In genomic region chr1:26695417-26696190, GRCh38 we compare ENCODE assay signal across 1 cellular context.
TF ChIP-seq lines count a peak whose summit lies in the region.

ARID1A (plus strand) TSS chr1:26696015; CDS start chr1:26696404, 389 bp downstream.

TF ChIP-seq in HEK293, 187 proteins besides CTCF, POLR2A, EP300 and RAD21 (continued from another document and continues in another):
- TF ChIP-seq ZBTB11 (tag by site-specific recombination; conservative IDR thresholded peaks at IDR 0.05; ENCODE audit: low read depth) (0 out of 2 replicates have a peak, but pooled peaks have one; percentile 48), ZNF645 (tag by site-specific recombination; IDR thresholded peaks at IDR 0.05) (no peak), ZBTB1 (tag by site-specific recombination; IDR thresholded peaks at IDR 0.05) (0 out of 2 replicates have a peak, but pooled peaks have one; percentile 43), SCRT1 (tag by site-specific recombination; IDR thresholded peaks at IDR 0.05; ENCODE audit: borderline replicate concordance) (0 out of 2 replicates have a peak, but pooled peaks have one; percentile 10), KLF10 (tag by site-specific recombination; IDR thresholded peaks at IDR 0.05) (peak; percentile 87), ZNF324 (tag by site-specific recombination; IDR thresholded peaks at IDR 0.05) (peak; percentile 96), ZNF2 (tag by site-specific recombination; IDR thresholded peaks at IDR 0.05) (peak; percentile 81), ZNF510 (tag by site-specific recombination; IDR thresholded peaks at IDR 0.05; ENCODE audit: insufficient replicate concordance) (peak; percentile 78), ZNF24 (tag by site-specific recombination; IDR thresholded peaks at IDR 0.05) (peak; percentile 93), ZFP69B (tag by site-specific recombination; IDR thresholded peaks at IDR 0.05) (peak; percentile 98), INSM2 (tag by site-specific recombination; IDR thresholded peaks at IDR 0.05) (peak; percentile 92), ZBTB7A (tag by site-specific recombination; IDR thresholded peaks at IDR 0.05; ENCODE audit: low read depth) (peak; percentile 95), ZNF473 (tag by site-specific recombination; IDR thresholded peaks at IDR 0.05) (no peak), ZNF501 (tag by site-specific recombination; IDR thresholded peaks at IDR 0.05) (peak; percentile 98), PATZ1 (tag by site-specific recombination; IDR thresholded peaks at IDR 0.05) (peak; percentile 88), ZNF623 (tag by site-specific recombination; IDR thresholded peaks at IDR 0.05) (peak; percentile 30; the same call in 1 of the 2 replicates), ZNF391 (tag by site-specific recombination; IDR thresholded peaks at IDR 0.05; ENCODE audit: borderline replicate concordance, low read depth) (peak; percentile 98), ZBTB8A (tag by site-specific recombination; IDR thresholded peaks at IDR 0.05) (peak; percentile 94), ZNF549 (tag by site-specific recombination; IDR thresholded peaks at IDR 0.05) (no peak), YY2 (tag by site-specific recombination; IDR thresholded peaks at IDR 0.05) (peak; percentile 95), ZNF677 (tag by site-specific recombination; IDR thresholded peaks at IDR 0.05) (peak; percentile 58), ZNF830 (tag by site-specific recombination; IDR thresholded peaks at IDR 0.05; ENCODE audit: low read depth) (no peak), ZNF488 (tag by site-specific recombination; IDR thresholded peaks at IDR 0.05) (0 out of 2 replicates have a peak, but pooled peaks have one; percentile 11), ZEB2 (tag by site-specific recombination; IDR thresholded peaks at IDR 0.05) (peak; percentile 98), RBAK (tag by site-specific recombination; IDR thresholded peaks at IDR 0.05) (no peak), ZBTB20 (tag by site-specific recombination; IDR thresholded peaks at IDR 0.05) (peak; percentile 72; the same call in 1 of the 2 replicates), MZF1 (tag by site-specific recombination; IDR thresholded peaks at IDR 0.05; ENCODE audit: borderline replicate concordance) (peak; percentile 65), TRIM28 (IDR thresholded peaks at IDR 0.05; ENCODE audit: borderline replicate concordance, low read length) (no peak), ZNF335 (tag by site-specific recombination; conservative IDR thresholded peaks at IDR 0.05) (peak; percentile 85), GLIS1 (tag by site-specific recombination; IDR thresholded peaks at IDR 0.05) (peak; percentile 60; the same call in 1 of the 2 replicates), SETDB1 (IDR thresholded peaks at IDR 0.05; ENCODE audit: insufficient read length, low read length) (peak; percentile 28), ZNF600 (tag by site-specific recombination; IDR thresholded peaks at IDR 0.05) (peak; percentile 89)
- TF ChIP-seq, protein P1, sequence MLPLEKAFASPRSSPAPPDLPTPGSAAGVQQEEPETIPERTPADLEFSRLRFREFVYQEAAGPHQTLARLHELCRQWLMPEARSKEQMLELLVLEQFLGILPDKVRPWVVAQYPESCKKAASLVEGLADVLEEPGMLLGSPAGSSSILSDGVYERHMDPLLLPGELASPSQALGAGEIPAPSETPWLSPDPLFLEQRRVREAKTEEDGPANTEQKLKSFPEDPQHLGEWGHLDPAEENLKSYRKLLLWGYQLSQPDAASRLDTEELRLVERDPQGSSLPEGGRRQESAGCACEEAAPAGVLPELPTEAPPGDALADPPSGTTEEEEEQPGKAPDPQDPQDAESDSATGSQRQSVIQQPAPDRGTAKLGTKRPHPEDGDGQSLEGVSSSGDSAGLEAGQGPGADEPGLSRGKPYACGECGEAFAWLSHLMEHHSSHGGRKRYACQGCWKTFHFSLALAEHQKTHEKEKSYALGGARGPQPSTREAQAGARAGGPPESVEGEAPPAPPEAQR (tag by site-specific recombination; IDR thresholded peaks at IDR 0.05): peak; percentile 72; the same call in 1 of the 2 replicates
- TF ChIP-seq, protein P2, sequence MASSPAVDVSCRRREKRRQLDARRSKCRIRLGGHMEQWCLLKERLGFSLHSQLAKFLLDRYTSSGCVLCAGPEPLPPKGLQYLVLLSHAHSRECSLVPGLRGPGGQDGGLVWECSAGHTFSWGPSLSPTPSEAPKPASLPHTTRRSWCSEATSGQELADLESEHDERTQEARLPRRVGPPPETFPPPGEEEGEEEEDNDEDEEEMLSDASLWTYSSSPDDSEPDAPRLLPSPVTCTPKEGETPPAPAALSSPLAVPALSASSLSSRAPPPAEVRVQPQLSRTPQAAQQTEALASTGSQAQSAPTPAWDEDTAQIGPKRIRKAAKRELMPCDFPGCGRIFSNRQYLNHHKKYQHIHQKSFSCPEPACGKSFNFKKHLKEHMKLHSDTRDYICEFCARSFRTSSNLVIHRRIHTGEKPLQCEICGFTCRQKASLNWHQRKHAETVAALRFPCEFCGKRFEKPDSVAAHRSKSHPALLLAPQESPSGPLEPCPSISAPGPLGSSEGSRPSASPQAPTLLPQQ (tag by site-specific recombination; IDR thresholded peaks at IDR 0.05): peak; percentile 97
- TF ChIP-seq, protein P3, sequence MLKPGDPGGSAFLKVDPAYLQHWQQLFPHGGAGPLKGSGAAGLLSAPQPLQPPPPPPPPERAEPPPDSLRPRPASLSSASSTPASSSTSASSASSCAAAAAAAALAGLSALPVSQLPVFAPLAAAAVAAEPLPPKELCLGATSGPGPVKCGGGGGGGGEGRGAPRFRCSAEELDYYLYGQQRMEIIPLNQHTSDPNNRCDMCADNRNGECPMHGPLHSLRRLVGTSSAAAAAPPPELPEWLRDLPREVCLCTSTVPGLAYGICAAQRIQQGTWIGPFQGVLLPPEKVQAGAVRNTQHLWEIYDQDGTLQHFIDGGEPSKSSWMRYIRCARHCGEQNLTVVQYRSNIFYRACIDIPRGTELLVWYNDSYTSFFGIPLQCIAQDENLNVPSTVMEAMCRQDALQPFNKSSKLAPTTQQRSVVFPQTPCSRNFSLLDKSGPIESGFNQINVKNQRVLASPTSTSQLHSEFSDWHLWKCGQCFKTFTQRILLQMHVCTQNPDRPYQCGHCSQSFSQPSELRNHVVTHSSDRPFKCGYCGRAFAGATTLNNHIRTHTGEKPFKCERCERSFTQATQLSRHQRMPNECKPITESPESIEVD (tag by site-specific recombination; IDR thresholded peaks at IDR 0.05): peak; percentile 29
- TF ChIP-seq, protein P4, sequence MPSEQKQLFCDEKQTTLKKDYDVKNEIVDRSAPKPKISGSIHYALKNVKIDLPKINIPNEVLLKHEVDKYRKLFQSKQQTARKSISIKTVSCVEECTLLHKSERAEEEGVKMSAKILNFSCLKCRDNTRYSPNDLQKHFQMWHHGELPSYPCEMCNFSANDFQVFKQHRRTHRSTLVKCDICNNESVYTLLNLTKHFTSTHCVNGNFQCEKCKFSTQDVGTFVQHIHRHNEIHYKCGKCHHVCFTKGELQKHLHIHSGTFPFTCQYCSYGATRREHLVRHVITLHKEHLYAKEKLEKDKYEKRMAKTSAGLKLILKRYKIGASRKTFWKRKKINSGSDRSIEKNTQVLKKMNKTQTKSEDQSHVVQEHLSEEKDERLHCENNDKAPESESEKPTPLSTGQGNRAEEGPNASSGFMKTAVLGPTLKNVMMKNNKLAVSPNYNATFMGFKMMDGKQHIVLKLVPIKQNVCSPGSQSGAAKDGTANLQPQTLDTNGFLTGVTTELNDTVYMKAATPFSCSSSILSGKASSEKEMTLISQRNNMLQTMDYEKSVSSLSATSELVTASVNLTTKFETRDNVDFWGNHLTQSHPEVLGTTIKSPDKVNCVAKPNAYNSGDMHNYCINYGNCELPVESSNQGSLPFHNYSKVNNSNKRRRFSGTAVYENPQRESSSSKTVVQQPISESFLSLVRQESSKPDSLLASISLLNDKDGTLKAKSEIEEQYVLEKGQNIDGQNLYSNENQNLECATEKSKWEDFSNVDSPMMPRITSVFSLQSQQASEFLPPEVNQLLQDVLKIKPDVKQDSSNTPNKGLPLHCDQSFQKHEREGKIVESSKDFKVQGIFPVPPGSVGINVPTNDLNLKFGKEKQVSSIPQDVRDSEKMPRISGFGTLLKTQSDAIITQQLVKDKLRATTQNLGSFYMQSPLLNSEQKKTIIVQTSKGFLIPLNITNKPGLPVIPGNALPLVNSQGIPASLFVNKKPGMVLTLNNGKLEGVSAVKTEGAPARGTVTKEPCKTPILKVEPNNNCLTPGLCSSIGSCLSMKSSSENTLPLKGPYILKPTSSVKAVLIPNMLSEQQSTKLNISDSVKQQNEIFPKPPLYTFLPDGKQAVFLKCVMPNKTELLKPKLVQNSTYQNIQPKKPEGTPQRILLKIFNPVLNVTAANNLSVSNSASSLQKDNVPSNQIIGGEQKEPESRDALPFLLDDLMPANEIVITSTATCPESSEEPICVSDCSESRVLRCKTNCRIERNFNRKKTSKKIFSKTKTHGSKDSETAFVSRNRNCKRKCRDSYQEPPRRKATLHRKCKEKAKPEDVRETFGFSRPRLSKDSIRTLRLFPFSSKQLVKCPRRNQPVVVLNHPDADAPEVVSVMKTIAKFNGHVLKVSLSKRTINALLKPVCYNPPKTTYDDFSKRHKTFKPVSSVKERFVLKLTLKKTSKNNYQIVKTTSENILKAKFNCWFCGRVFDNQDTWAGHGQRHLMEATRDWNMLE (tag by site-specific recombination; conservative IDR thresholded peaks at IDR 0.05; ENCODE audit: low read depth): no peak; the same call in 1 of the 2 replicates
- TF ChIP-seq, protein P5, sequence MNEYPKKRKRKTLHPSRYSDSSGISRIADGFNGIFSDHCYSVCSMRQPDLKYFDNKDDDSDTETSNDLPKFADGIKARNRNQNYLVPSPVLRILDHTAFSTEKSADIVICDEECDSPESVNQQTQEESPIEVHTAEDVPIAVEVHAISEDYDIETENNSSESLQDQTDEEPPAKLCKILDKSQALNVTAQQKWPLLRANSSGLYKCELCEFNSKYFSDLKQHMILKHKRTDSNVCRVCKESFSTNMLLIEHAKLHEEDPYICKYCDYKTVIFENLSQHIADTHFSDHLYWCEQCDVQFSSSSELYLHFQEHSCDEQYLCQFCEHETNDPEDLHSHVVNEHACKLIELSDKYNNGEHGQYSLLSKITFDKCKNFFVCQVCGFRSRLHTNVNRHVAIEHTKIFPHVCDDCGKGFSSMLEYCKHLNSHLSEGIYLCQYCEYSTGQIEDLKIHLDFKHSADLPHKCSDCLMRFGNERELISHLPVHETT (tag by site-specific recombination; IDR thresholded peaks at IDR 0.05): peak; percentile 95
